Comparison of ENCODE assay signal across 28 cellular contexts in the genomic region with DNA sequence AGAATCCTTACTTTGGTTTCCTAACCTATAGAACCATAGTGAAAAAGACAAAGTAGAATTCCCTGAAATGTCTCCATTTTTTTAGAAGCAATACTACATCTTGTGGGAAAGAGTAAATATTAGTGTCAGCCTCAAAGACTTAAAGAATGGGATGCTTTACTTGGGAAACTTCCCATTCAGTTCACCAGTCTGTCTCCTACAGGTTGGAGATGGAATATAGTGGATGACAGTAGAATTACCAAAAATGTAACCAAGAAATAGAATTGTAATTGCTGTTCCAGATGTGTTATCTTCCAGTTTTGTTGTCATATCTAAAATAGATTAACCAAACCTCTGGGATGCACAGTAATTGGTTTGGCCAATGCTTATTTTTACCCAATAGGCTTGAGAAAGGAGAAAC.
"Had no signal": no experiment of that assay in that cellular context is flagged by ENCODE, and none has a peak within 500 bp of the region (broad histone marks: within the 10 kb centered on the region; RNA-seq: fewer than 3 reads in every experiment).

No MANE protein-coding gene starts in this region.

- H3K9me3 Mint-ChIP-seq: activated CD4-positive, alpha-beta memory T cell treated with anti-CD3 and anti-CD28 coated beads for 36 hours; activated CD4-positive, alpha-beta T cell treated with anti-CD3 and anti-CD28 coated beads, Interleukin-2, amount 10 ng/mL, durations not matched to agents 24 days and 14 days; activated naive CD8-positive, alpha-beta T cell treated with anti-CD3 and anti-CD28 coated beads, Interleukin-2, amount 50 U/mL, for 24 hours; brain; IgD-negative memory B cell; T-helper 1 cell treated with Interleukin-12 subunit alpha and Interleukin-12 subunit beta and Interleukin-4 antibody, amounts not matched to agents 30 μg/mL and 1 μg/mL, for 36 hours had no signal

- H3K27me3 ChIP-seq: ascending aorta, Peyer's patch had no signal

- H3K36me3 ChIP-seq: ascending aorta, Peyer's patch had no signal

- H3K36me3 Mint-ChIP-seq: activated CD4-positive, alpha-beta memory T cell treated with anti-CD3 and anti-CD28 coated beads for 36 hours; activated naive CD4-positive, alpha-beta T cell treated with anti-CD3 and anti-CD28 coated beads, Interleukin-2, amount 50 U/mL, for 72 hours; brain; IgD-negative memory B cell had no signal

- H3K4me1 Mint-ChIP-seq: activated B cell treated with CpG ODN at 0.5 μM for 24 hours; activated CD4-positive, alpha-beta T cell treated with anti-CD3 and anti-CD28 coated beads, Interleukin-2, amount 10 ng/mL, durations not matched to agents 24 days and 14 days; activated naive CD8-positive, alpha-beta T cell treated with anti-CD3 and anti-CD28 coated beads, Interleukin-2, amount 50 U/mL, for 24 hours; IgD-negative memory B cell had no signal

- H3K4me3 Mint-ChIP-seq: activated B cell treated with CpG ODN at 0.5 μM for 24 hours; activated CD4-positive, alpha-beta memory T cell treated with anti-CD3 and anti-CD28 coated beads for 36 hours; activated CD4-positive, alpha-beta T cell treated with anti-CD3 and anti-CD28 coated beads, Interleukin-2, amount 10 ng/mL, durations not matched to agents 24 days and 14 days; activated naive CD8-positive, alpha-beta T cell treated with anti-CD3 and anti-CD28 coated beads, Interleukin-2, amount 50 U/mL, for 24 hours; activated T-cell treated with anti-CD3 and anti-CD28 coated beads, Interleukin-2, amount 50 U/mL, for 4 hours; brain; IgD-negative memory B cell; T-helper 1 cell treated with Interleukin-12 subunit alpha and Interleukin-12 subunit beta and Interleukin-4 antibody, amounts not matched to agents 30 μg/mL and 1 μg/mL, for 36 hours had no signal

- H3K4me3 ChIP-seq: ascending aorta, Peyer's patch had no signal

- DNase-seq: activated B cell treated with CpG ODN at 0.5 μM for 24 hours; activated CD4-positive, alpha-beta memory T cell treated with anti-CD3 and anti-CD28 coated beads for 36 hours; activated CD4-positive, alpha-beta T cell treated with anti-CD3 and anti-CD28 coated beads for 1 hour; activated CD4-positive, alpha-beta T cell treated with anti-CD3 and anti-CD28 coated beads, Interleukin-2, amount 10 ng/mL, durations not matched to agents 24 days and 14 days; activated CD8-positive, alpha-beta memory T cell treated with anti-CD3 and anti-CD28 coated beads for 24 hours; activated effector memory CD4-positive, alpha-beta T cell treated with anti-CD3 and anti-CD28 coated beads, Interleukin-2, amount 50 U/mL, for 16 hours; activated naive CD4-positive, alpha-beta T cell treated with Interleukin-2 at 50 U/mL for 16 hours; activated naive CD8-positive, alpha-beta T cell treated with anti-CD3 and anti-CD28 coated beads, Interleukin-2, amount 50 U/mL, for 24 hours; activated T-cell treated with anti-CD3 and anti-CD28 coated beads, Interleukin-2, amount 50 U/mL, for 4 hours; amniotic stem cell; caudate nucleus; KG1; NCI-H1092; NCI-H1417 treated with DMSO at 0.1 percent for 48 hours; NCI-H1694; NCI-H2029; NCI-H2107; NCI-H345; NCI-H510A; NCI-H69; NK-92 treated with Interleukin-12 subunit alpha and Interleukin-12 subunit beta, amount 100 ng/mL, for 24 hours; Peyer's patch; SHP77 had no signal

- H3K27me3 Mint-ChIP-seq: activated B cell treated with CpG ODN at 0.5 μM for 24 hours; activated CD4-positive, alpha-beta memory T cell treated with anti-CD3 and anti-CD28 coated beads for 36 hours; activated CD4-positive, alpha-beta T cell treated with anti-CD3 and anti-CD28 coated beads, Interleukin-2, amount 10 ng/mL, durations not matched to agents 24 days and 14 days; activated naive CD8-positive, alpha-beta T cell treated with anti-CD3 and anti-CD28 coated beads, Interleukin-2, amount 50 U/mL, for 24 hours; brain; IgD-negative memory B cell had no signal

- H3K9me3 ChIP-seq: ascending aorta, Peyer's patch had no signal

- H3K4me1 ChIP-seq: ascending aorta, Peyer's patch had no signal

- H3K27ac ChIP-seq: ascending aorta, Peyer's patch had no signal

- H3K27ac Mint-ChIP-seq: activated B cell treated with CpG ODN at 0.5 μM for 24 hours; activated CD4-positive, alpha-beta memory T cell treated with anti-CD3 and anti-CD28 coated beads for 36 hours; activated CD4-positive, alpha-beta T cell treated with anti-CD3 and anti-CD28 coated beads, Interleukin-2, amount 10 ng/mL, durations not matched to agents 24 days and 14 days; activated naive CD4-positive, alpha-beta T cell treated with anti-CD3 and anti-CD28 coated beads, Interleukin-2, amount 50 U/mL, for 72 hours; activated naive CD8-positive, alpha-beta T cell treated with anti-CD3 and anti-CD28 coated beads, Interleukin-2, amount 50 U/mL, for 24 hours; brain; IgD-negative memory B cell; T-helper 1 cell treated with Interleukin-12 subunit alpha and Interleukin-12 subunit beta and Interleukin-4 antibody, amounts not matched to agents 30 μg/mL and 1 μg/mL, for 36 hours had no signal
